ENCODE assay signal across 1 cellular context in genomic region chr15:45594835-45595530, GRCh38.
TF ChIP-seq lines count a peak whose summit lies in the region.

No MANE protein-coding gene starts in this region.

TF ChIP-seq in HCT116, 20 proteins besides CTCF, POLR2A, EP300 and RAD21 (continued from another document):
- peak; percentile 30; the same call in 1 of the 2 replicates for TF ChIP-seq SP1 (IDR thresholded peaks at IDR 0.05; ENCODE audit: low read depth)
